Comparison of ENCODE assay signal across 1 cellular context in genomic region chr20:17964632-17965031, GRCh38.
TF ChIP-seq lines count a peak whose summit lies in the region.

No MANE protein-coding gene starts in this region.

TF ChIP-seq in GM23338, 12 proteins besides CTCF, POLR2A, EP300 and RAD21 (continued from another document):
- TF ChIP-seq EZH2phosphoT487 (IDR thresholded peaks at IDR 0.05; ENCODE audit: unreplicated experiment) (no peak), NANOG (IDR thresholded peaks at IDR 0.05; ENCODE audit: borderline replicate concordance) (no peak), STAT1 (IDR thresholded peaks at IDR 0.05; ENCODE audit: unreplicated experiment) (no peak), ZNF462 (CRISPR knock-in tag; IDR thresholded peaks at IDR 0.05) (no peak)
TF ChIP-seq in GM23338: peak in this region for 0.
